ENCODE assay signal across 16 cellular contexts in the genomic region with DNA sequence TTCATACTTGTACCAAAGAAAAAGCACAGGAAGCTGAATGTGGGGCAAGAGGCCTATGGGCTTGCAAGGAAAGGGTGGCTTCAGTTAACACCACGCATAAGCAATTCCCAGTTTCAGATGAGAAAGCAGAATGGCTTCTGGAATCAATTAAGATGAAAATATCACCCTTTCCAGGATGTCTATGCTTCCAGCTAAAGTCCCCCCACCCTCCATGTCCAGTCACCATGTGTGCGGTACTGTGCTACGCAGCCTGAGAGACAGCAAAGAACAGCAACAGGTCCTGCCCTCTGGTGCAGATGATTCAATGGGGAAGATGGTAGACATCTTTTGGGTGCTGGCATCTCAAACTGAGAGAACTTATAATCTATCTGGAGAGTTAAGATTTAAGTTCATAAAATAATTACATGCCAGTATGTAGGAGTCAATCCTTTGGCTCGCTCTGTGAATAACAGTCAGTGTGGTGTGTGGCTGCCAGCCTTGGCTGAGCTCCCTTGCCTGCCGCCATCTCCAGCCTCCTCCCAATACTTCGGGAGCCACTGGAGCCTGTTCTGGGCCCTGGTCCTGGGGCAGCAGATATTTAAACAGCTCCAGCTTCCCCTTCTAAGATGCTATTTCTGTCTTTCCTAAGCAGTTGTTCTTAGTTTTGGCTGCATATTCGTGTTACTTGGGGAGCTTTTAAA. TPM values are rescaled to one million over a fixed set of nuclear protein-coding genes. Genes with fewer than 3 reads are reported as not detected.
A peak's percentile ranks its signal among the peaks of the same experiment; 100 is the strongest.
DNase-seq lines count a peak whose midpoint lies in the region; ATAC-seq and TF ChIP-seq lines count a peak whose summit lies in the region.
"Had no signal": no experiment of that assay in that cellular context is flagged by ENCODE, and none has a peak within 500 bp of the region (broad histone marks: within the 10 kb centered on the region; RNA-seq: fewer than 3 reads in every experiment).

No MANE protein-coding gene starts in this region.

- no peak overlapping the region for H3K27ac Mint-ChIP-seq in T-cell
- H3K27ac Mint-ChIP-seq: activated T-helper 17 cell treated with anti-CD3 and anti-CD28 coated beads, Interleukin-2, amount 50 U/mL, for 72 hours; dendritic cell treated with granulocyte-macrophage colony-stimulating factor and Interleukin-4, amounts not matched to agents 40 ng/mL and 50 ng/mL, for 4 days had no signal

- DNase-seq in right lobe of liver = no peak
- peak in 1 of 2 donors; percentile 57 for DNase-seq in heart right ventricle
- DNase-seq in sciatic nerve (ENCODE audit: low spot score) = no peak
- DNase-seq in NCI-H1048 (lab: John Stamatoyannopoulos, UW) = no peak
- DNase-seq in T-cell = no peak
- DNase-seq: COR-L47; NCI-H2107; NK-92 treated with Interleukin-12 subunit alpha and Interleukin-12 subunit beta, amount 100 ng/mL, for 24 hours; pancreas had no signal

- H3K27me3 Mint-ChIP-seq in T-cell = peaks cover 2 to 3% of the 10 kb centered on the region in 2 donors
- H3K27me3 Mint-ChIP-seq: activated T-helper 17 cell treated with anti-CD3 and anti-CD28 coated beads, Interleukin-2, amount 50 U/mL, for 72 hours; dendritic cell treated with granulocyte-macrophage colony-stimulating factor and Interleukin-4, amounts not matched to agents 40 ng/mL and 50 ng/mL, for 4 days had no signal

- TF ChIP-seq RAD21 in liver (IDR thresholded peaks at IDR 0.05) = no peak

- no peaks in the 10 kb centered on the region for H3K27me3 ChIP-seq in liver (ENCODE audit: control insufficient read depth in 4 of 4, insufficient read depth in 4 of 4, low read length in 3 of 4)
- H3K27me3 ChIP-seq in right lobe of liver = no peaks in the 10 kb centered on the region
- H3K27me3 ChIP-seq in heart right ventricle = no peaks in the 10 kb centered on the region
- H3K27me3 ChIP-seq: pancreas, SJSA1, tibial nerve had no signal

- 92% methylated on average over 7 of the region's 7 CpGs for WGBS in liver
- 79% methylated on average over 6 of the region's 7 CpGs for WGBS in right lobe of liver (ENCODE audit: insufficient coverage, low coverage, low lambda C conversion rate, missing lambda C conversion rate)
- WGBS in heart right ventricle, 2 donors = 53 to 63% methylated on average over 7 of the region's 7 CpGs

- intact Hi-C loops in right lobe of liver (cut with DNase I) = no loop called here
- intact Hi-C loops in heart right ventricle (cut with DNase I) = loop anchor here in 1 of 10 donors (10.0 kb wide), 1 partner anchor 177 kb away; a partner anchor contains a TSS
- intact Hi-C loops in sciatic nerve (cut with DNase I) = no loop called here

- no peak overlapping the region for H3K9ac ChIP-seq in liver (ENCODE audit: low read depth in 1 of 2, low read length in 2 of 2)

- H3K27ac ChIP-seq in liver (ENCODE audit: low read depth in 1 of 2, low read length in 2 of 2) (peak overlapping the region; percentile 8 to 20), right lobe of liver (no peak overlapping the region), heart right ventricle (peak overlapping the region; percentile 22 to 86 (median 72))
- H3K27ac ChIP-seq: SJSA1 had no signal

- H3K36me3 ChIP-seq in liver (ENCODE audit: control insufficient read depth in 4 of 4, insufficient read depth in 3 of 4, low read depth in 1 of 4, low read length in 3 of 4) (no peaks in the 10 kb centered on the region), right lobe of liver (no peaks in the 10 kb centered on the region), heart right ventricle (no peaks in the 10 kb centered on the region)
- H3K36me3 ChIP-seq: pancreas, SJSA1, tibial nerve had no signal

- H3K4me1 ChIP-seq in liver (ENCODE audit: control insufficient read depth in 4 of 4, insufficient read depth in 4 of 4, low read length in 3 of 4) (no peaks in the 10 kb centered on the region), right lobe of liver (no peaks in the 10 kb centered on the region), heart right ventricle (peaks cover 13 to 82% (median 62%) of the 10 kb centered on the region in 9 donors)

- no peak overlapping the region for H3K4me3 Mint-ChIP-seq in T-cell
- H3K4me3 Mint-ChIP-seq: activated T-helper 17 cell treated with anti-CD3 and anti-CD28 coated beads, Interleukin-2, amount 50 U/mL, for 72 hours; dendritic cell treated with granulocyte-macrophage colony-stimulating factor and Interleukin-4, amounts not matched to agents 40 ng/mL and 50 ng/mL, for 4 days had no signal

- H3K4me1 Mint-ChIP-seq in T-cell = no peaks in the 10 kb centered on the region
- H3K4me1 Mint-ChIP-seq: activated T-helper 17 cell treated with anti-CD3 and anti-CD28 coated beads, Interleukin-2, amount 50 U/mL, for 72 hours had no signal

- H3K4me3 ChIP-seq in liver (ENCODE audit: low read depth in 1 of 3, low read length in 3 of 3) (no peak overlapping the region), right lobe of liver (no peak overlapping the region), heart right ventricle (no peak overlapping the region)
- H3K4me3 ChIP-seq: pancreas, SJSA1, tibial nerve had no signal

- H3K9me3 ChIP-seq in liver (ENCODE audit: control insufficient read depth in 4 of 4, low read length in 3 of 4) (no peaks in the 10 kb centered on the region), right lobe of liver (no peaks in the 10 kb centered on the region), heart right ventricle (no peaks in the 10 kb centered on the region)
- H3K9me3 ChIP-seq: pancreas, SJSA1, tibial nerve had no signal

- H3K9me3 Mint-ChIP-seq in T-cell = no peaks in the 10 kb centered on the region
- H3K9me3 Mint-ChIP-seq: activated T-helper 17 cell treated with anti-CD3 and anti-CD28 coated beads, Interleukin-2, amount 50 U/mL, for 72 hours; dendritic cell treated with granulocyte-macrophage colony-stimulating factor and Interleukin-4, amounts not matched to agents 40 ng/mL and 50 ng/mL, for 4 days had no signal

- CTCF ChIA-PET in T-cell (lab: Charles Lee) = no interaction called here

- POLR2A ChIA-PET in T-cell (lab: Charles Lee) = no interaction called here

- ATAC-seq in right lobe of liver = no peak
- ATAC-seq in heart right ventricle = peak; percentile 23 to 81 (median 66)
- ATAC-seq in sciatic nerve = peak; percentile 8
- no peak for ATAC-seq in HG02759 (IDR thresholded peaks at IDR 0.05; ENCODE audit: unreplicated experiment)
- ATAC-seq in GM19324 (IDR thresholded peaks at IDR 0.05; ENCODE audit: low FRiP score, unreplicated experiment) = no peak
- ATAC-seq in T-cell (replicated peaks in 1 of 4) = no peak
- ATAC-seq: activated T-helper 17 cell treated with anti-CD3 and anti-CD28 coated beads, Interleukin-2, amount 50 U/mL, for 72 hours had no signal

- TF ChIP-seq CTCF in liver (IDR thresholded peaks at IDR 0.05; ENCODE audit: low read depth, low read length, missing input control) = no peak
- TF ChIP-seq CTCF in right lobe of liver (IDR thresholded peaks at IDR 0.05) = no peak
- no peak for TF ChIP-seq CTCF in heart right ventricle (IDR thresholded peaks at IDR 0.05)

- no peaks in the 10 kb centered on the region for H3K36me3 Mint-ChIP-seq in T-cell

- TF ChIP-seq POLR2A in right lobe of liver (IDR thresholded peaks at IDR 0.05) = no peak

TF ChIP-seq in liver, 16 proteins besides CTCF, POLR2A, EP300 and RAD21:
- TF ChIP-seq RXRA (IDR thresholded peaks at IDR 0.05) (no peak), FOXA1 (IDR thresholded peaks at IDR 0.05) (no peak), HNF4A (conservative IDR thresholded peaks at IDR 0.05) (no peak), SP1 (IDR thresholded peaks at IDR 0.05) (no peak), HNF4G (IDR thresholded peaks at IDR 0.05) (no peak), YY1 (IDR thresholded peaks at IDR 0.05) (no peak), JUND (IDR thresholded peaks at IDR 0.05) (no peak), FOXA2 (IDR thresholded peaks at IDR 0.05) (no peak)
- TF ChIP-seq, protein P1, sequence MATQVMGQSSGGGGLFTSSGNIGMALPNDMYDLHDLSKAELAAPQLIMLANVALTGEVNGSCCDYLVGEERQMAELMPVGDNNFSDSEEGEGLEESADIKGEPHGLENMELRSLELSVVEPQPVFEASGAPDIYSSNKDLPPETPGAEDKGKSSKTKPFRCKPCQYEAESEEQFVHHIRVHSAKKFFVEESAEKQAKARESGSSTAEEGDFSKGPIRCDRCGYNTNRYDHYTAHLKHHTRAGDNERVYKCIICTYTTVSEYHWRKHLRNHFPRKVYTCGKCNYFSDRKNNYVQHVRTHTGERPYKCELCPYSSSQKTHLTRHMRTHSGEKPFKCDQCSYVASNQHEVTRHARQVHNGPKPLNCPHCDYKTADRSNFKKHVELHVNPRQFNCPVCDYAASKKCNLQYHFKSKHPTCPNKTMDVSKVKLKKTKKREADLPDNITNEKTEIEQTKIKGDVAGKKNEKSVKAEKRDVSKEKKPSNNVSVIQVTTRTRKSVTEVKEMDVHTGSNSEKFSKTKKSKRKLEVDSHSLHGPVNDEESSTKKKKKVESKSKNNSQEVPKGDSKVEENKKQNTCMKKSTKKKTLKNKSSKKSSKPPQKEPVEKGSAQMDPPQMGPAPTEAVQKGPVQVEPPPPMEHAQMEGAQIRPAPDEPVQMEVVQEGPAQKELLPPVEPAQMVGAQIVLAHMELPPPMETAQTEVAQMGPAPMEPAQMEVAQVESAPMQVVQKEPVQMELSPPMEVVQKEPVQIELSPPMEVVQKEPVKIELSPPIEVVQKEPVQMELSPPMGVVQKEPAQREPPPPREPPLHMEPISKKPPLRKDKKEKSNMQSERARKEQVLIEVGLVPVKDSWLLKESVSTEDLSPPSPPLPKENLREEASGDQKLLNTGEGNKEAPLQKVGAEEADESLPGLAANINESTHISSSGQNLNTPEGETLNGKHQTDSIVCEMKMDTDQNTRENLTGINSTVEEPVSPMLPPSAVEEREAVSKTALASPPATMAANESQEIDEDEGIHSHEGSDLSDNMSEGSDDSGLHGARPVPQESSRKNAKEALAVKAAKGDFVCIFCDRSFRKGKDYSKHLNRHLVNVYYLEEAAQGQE (IDR thresholded peaks at IDR 0.05) = no peak

RNA-seq across cellular contexts. Expression of a gene that starts 44.5 kb away (rescaled TPM):
- total RNA-seq in liver (1 to 10 TPM; 2.7 to 7.2 TPM), right lobe of liver (1 to 10 TPM; 1.9 to 8.5 (median 4.6) TPM), heart right ventricle (10 to 100 TPM; 17.4 to 39.8 (median 33.7) TPM), sciatic nerve (17.5 TPM), T-cell (1 to 10 TPM; 2.2 to 5.0 (median 4.3) TPM)
- polyA plus RNA-seq in liver (1 to 10 TPM; 1.4 to 1.9 TPM), heart right ventricle (10 to 100 TPM; 17.2 to 46.8 TPM)

Comparison
In these comparisons a context has a peak if more than half of its experiments do, and no peak if none do; other contexts are left out.
1. H3K27ac ChIP-seq: peak in liver (2 of 2) and heart right ventricle (10 of 10); none in right lobe of liver (0 of 3).
2. ATAC-seq: peak in heart right ventricle (8 of 8) and sciatic nerve (single experiment); none in right lobe of liver (0 of 4), HG02759 (single experiment), GM19324 (single experiment) and T-cell (0 of 4).